18 cellular contexts compared by ENCODE assay signal in genomic region chr2:201218780-201219179, GRCh38. TPM values are rescaled to one million over a fixed set of nuclear protein-coding genes. Genes with fewer than 3 reads are reported as not detected.
DNase-seq lines count a peak whose midpoint lies in the region; ATAC-seq and TF ChIP-seq lines count a peak whose summit lies in the region.
"Had no signal": no experiment of that assay in that cellular context is flagged by ENCODE, and none has a peak within 500 bp of the region (broad histone marks: within the 10 kb centered on the region; RNA-seq: fewer than 3 reads in every experiment).

No MANE protein-coding gene starts in this region.

- H3K36me3 Mint-ChIP-seq in activated CD8-positive, alpha-beta T cell treated with anti-CD3 and anti-CD28 coated beads, Interleukin-2, amount 10 ng/mL, durations not matched to agents 7 days and 5 days (ENCODE audit: low read depth), result peaks cover 61% of the 10 kb centered on the region

- TF ChIP-seq CTCF in C4-2B (conservative IDR thresholded peaks at IDR 0.05) (no peak), lower leg skin (IDR thresholded peaks at IDR 0.05) (no peak)

- WGBS in lower leg skin, 2 donors, result 83 to 88% methylated on average over 6 of the region's 6 CpGs

- no peaks in the 10 kb centered on the region for H3K9me3 Mint-ChIP-seq in activated CD8-positive, alpha-beta T cell treated with anti-CD3 and anti-CD28 coated beads, Interleukin-2, amount 10 ng/mL, durations not matched to agents 7 days and 5 days (ENCODE audit: insufficient read depth)
- H3K9me3 Mint-ChIP-seq: activated naive CD4-positive, alpha-beta T cell treated with anti-CD3 and anti-CD28 coated beads for 36 hours; stimulated activated effector memory CD8-positive, alpha-beta T cell treated with anti-CD3 and anti-CD28 coated beads, Interleukin-12 subunit alpha, Interleukin-12 subunit beta, amount 100 ng/mL, for 72 hours; T-helper 2 cell treated with Interferon-gamma antibody and Interleukin-4, amounts not matched to agents 5 μg/mL and 100 μg/mL, for 36 hours had no signal

- peak overlapping the region; percentile 15; the same call in 1 of the 2 replicates for H3K27ac ChIP-seq in C4-2B

- H3K4me1 Mint-ChIP-seq in activated CD8-positive, alpha-beta T cell treated with anti-CD3 and anti-CD28 coated beads, Interleukin-2, amount 10 ng/mL, durations not matched to agents 7 days and 5 days (ENCODE audit: low read depth), result peaks cover 39% of the 10 kb centered on the region

- DNase-seq in HCEC 1CT (peak; percentile 38), kidney tubule cell (ENCODE audit: low spot score) (peak; percentile 74), lower leg skin (ENCODE audit: low spot score in 2 of 2) (no peak), NCI-H187 treated with DMSO at 0.1 percent for 48 hours (lab: John Stamatoyannopoulos, UW) (no peak)
- peak; percentile 14 for DNase-seq in activated CD8-positive, alpha-beta T cell treated with anti-CD3 and anti-CD28 coated beads, Interleukin-2, amount 10 ng/mL, durations not matched to agents 7 days and 5 days
- DNase-seq in activated CD8-positive, alpha-beta memory T cell treated with anti-CD3 and anti-CD28 coated beads for 24 hours, result no peak
- DNase-seq: activated naive CD4-positive, alpha-beta T cell treated with anti-CD3 and anti-CD28 coated beads for 36 hours; esophagus squamous epithelium; NCI-H1105 treated with DMSO at 0.1 percent for 48 hours; NCI-H524 treated with DMSO at 0.1 percent for 48 hours; RPMI8226; stimulated activated CD4-positive, alpha-beta T cell treated with anti-CD3 and anti-CD28 coated beads, Interleukin-4, amount 100 ng/mL, for 1 hour had no signal

- peak overlapping the region; percentile 9 for H3K27ac Mint-ChIP-seq in activated CD8-positive, alpha-beta T cell treated with anti-CD3 and anti-CD28 coated beads, Interleukin-2, amount 10 ng/mL, durations not matched to agents 7 days and 5 days
- H3K27ac Mint-ChIP-seq: B cell; stimulated activated effector memory CD8-positive, alpha-beta T cell treated with anti-CD3 and anti-CD28 coated beads, Interleukin-12 subunit alpha, Interleukin-12 subunit beta, amount 100 ng/mL, for 72 hours; T-helper 2 cell treated with Interferon-gamma antibody and Interleukin-4, amounts not matched to agents 5 μg/mL and 100 μg/mL, for 36 hours had no signal

- TF ChIP-seq POLR2A in lower leg skin (IDR thresholded peaks at IDR 0.05), result no peak

- no peak for ATAC-seq in activated CD8-positive, alpha-beta T cell treated with anti-CD3 and anti-CD28 coated beads, Interleukin-2, amount 10 ng/mL, durations not matched to agents 7 days and 5 days
- no peak for ATAC-seq in GM18907 (IDR thresholded peaks at IDR 0.05; ENCODE audit: unreplicated experiment)
- ATAC-seq: stimulated activated effector memory CD8-positive, alpha-beta T cell treated with anti-CD3 and anti-CD28 coated beads, Interleukin-12 subunit alpha, Interleukin-12 subunit beta, amount 100 ng/mL, for 72 hours had no signal

- H3K4me3 ChIP-seq in lower leg skin (ENCODE audit: low read depth, poor library complexity, severe bottlenecking), result no peak overlapping the region
- H3K4me3 ChIP-seq: esophagus squamous epithelium, HAP-1 had no signal

- POLR2A ChIA-PET in activated CD8-positive, alpha-beta T cell treated with anti-CD3 and anti-CD28 coated beads, Interleukin-2, amount 10 ng/mL, durations not matched to agents 7 days and 5 days (lab: Charles Lee), result no interaction called here

- H3K4me3 Mint-ChIP-seq in activated CD8-positive, alpha-beta T cell treated with anti-CD3 and anti-CD28 coated beads, Interleukin-2, amount 10 ng/mL, durations not matched to agents 7 days and 5 days, result no peak overlapping the region
- H3K4me3 Mint-ChIP-seq: activated naive CD4-positive, alpha-beta T cell treated with anti-CD3 and anti-CD28 coated beads for 36 hours; B cell; stimulated activated effector memory CD8-positive, alpha-beta T cell treated with anti-CD3 and anti-CD28 coated beads, Interleukin-12 subunit alpha, Interleukin-12 subunit beta, amount 100 ng/mL, for 72 hours; T-helper 2 cell treated with Interferon-gamma antibody and Interleukin-4, amounts not matched to agents 5 μg/mL and 100 μg/mL, for 36 hours had no signal

- intact Hi-C loops in lower leg skin (cut with DNase I; ENCODE audit: low total_unique reads), result no loop called here

- CTCF ChIA-PET in activated CD8-positive, alpha-beta T cell treated with anti-CD3 and anti-CD28 coated beads, Interleukin-2, amount 10 ng/mL, durations not matched to agents 7 days and 5 days (lab: Charles Lee), result interaction anchor here (1.0 to 6.3 kb wide), 3 partner anchors 14 to 36 kb away, joined by 4 to 72 read pairs (median 5); partner anchors contain the start of gene CASP10

- no peaks in the 10 kb centered on the region for H3K27me3 Mint-ChIP-seq in activated CD8-positive, alpha-beta T cell treated with anti-CD3 and anti-CD28 coated beads, Interleukin-2, amount 10 ng/mL, durations not matched to agents 7 days and 5 days (ENCODE audit: low read depth)
- H3K27me3 Mint-ChIP-seq: B cell had no signal

RNA-seq across cellular contexts. Expression of gene CASP10, which starts 35.8 kb away (rescaled TPM):
- total RNA-seq in activated CD8-positive, alpha-beta T cell treated with anti-CD3 and anti-CD28 coated beads, Interleukin-2, amount 10 ng/mL, durations not matched to agents 7 days and 5 days, result 10 to 100 TPM; 40.7 to 42.8 TPM
- 1 to 10 TPM; 4.0 to 6.3 (median 4.2) TPM for total RNA-seq in lower leg skin

RNA-seq across cellular contexts. Expression of gene CASP8, which starts 41.6 kb away (rescaled TPM):
- 10 to 100 TPM; 62.7 to 63.2 TPM for total RNA-seq in activated CD8-positive, alpha-beta T cell treated with anti-CD3 and anti-CD28 coated beads, Interleukin-2, amount 10 ng/mL, durations not matched to agents 7 days and 5 days
- 10 to 100 TPM; 10.9 to 26.4 (median 18.5) TPM for total RNA-seq in lower leg skin

Comparison
In these comparisons a context has a peak if more than half of its experiments do, and no peak if none do; other contexts are left out.
1. DNase-seq: peak in HCEC 1CT (single experiment), activated CD8-positive, alpha-beta T cell treated with anti-CD3 and anti-CD28 coated beads, Interleukin-2, amount 10 ng/mL, durations not matched to agents 7 days and 5 days (single experiment) and kidney tubule cell (single experiment); none in activated CD8-positive, alpha-beta memory T cell treated with anti-CD3 and anti-CD28 coated beads for 24 hours (single experiment), lower leg skin (0 of 2) and NCI-H187 treated with DMSO at 0.1 percent for 48 hours (single experiment).
2. RNA of gene CASP10, which starts 35.8 kb away (total RNA-seq): 40.7 to 42.8 TPM in activated CD8-positive, alpha-beta T cell treated with anti-CD3 and anti-CD28 coated beads, Interleukin-2, amount 10 ng/mL, durations not matched to agents 7 days and 5 days; 4.0 to 6.3 TPM in lower leg skin; every median in the first group is over 4 times any median in the second.